13 cellular contexts compared by ENCODE assay signal in the genomic region with DNA sequence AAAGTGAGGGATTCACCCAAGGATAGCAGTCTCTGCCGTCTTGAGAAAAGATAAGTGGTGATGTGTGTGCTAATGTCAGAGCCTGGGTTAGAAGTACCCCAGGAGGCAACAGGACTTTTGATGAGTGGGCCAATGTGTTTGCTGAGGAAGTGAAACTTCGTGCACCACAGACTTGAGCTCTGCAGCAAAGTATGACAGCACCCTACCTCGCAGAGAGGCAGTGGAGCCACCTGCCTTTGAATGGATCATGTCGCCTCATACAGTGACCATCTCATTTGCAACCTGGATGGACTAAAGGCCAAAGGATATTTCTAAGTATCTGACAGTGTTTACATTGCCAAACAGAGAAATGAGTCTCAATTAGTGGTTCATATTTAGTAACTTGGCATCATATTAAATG.
DNase-seq lines count a peak whose midpoint lies in the region; ATAC-seq and TF ChIP-seq lines count a peak whose summit lies in the region.
"Had no signal": no experiment of that assay in that cellular context is flagged by ENCODE, and none has a peak within 500 bp of the region (broad histone marks: within the 10 kb centered on the region; RNA-seq: fewer than 3 reads in every experiment).

No MANE protein-coding gene starts in this region.

- ATAC-seq in HG02678 (IDR thresholded peaks at IDR 0.05; ENCODE audit: unreplicated experiment) (peak; percentile 92), HG03460 (IDR thresholded peaks at IDR 0.05; ENCODE audit: unreplicated experiment) (peak; percentile 94), body of pancreas (no peak)
- ATAC-seq: activated T-cell treated with anti-CD3 and anti-CD28 coated beads, Interleukin-2, amount 50 U/mL, for 72 hours had no signal

- WGBS in body of pancreas, 2 donors: 70 to 80% methylated on average over 4 of the region's 4 CpGs

- H3K9me3 ChIP-seq in body of pancreas: peaks cover 0 to 5% (median 0%) of the 10 kb centered on the region in 3 donors
- H3K9me3 ChIP-seq: right atrium auricular region, transverse colon had no signal

- H3K27me3 ChIP-seq in body of pancreas: no peaks in the 10 kb centered on the region
- H3K27me3 ChIP-seq: right atrium auricular region, transverse colon had no signal

- TF ChIP-seq CTCF in body of pancreas (IDR thresholded peaks at IDR 0.05): no peak

- H3K36me3 ChIP-seq in body of pancreas (replicated peaks in 1 of 2; ENCODE audit: insufficient read depth in 1 of 2, low read depth in 2 of 2): no peaks in the 10 kb centered on the region
- H3K36me3 ChIP-seq: right atrium auricular region, transverse colon had no signal

- H3K4me1 ChIP-seq in body of pancreas: no peaks in the 10 kb centered on the region
- H3K4me1 ChIP-seq: right atrium auricular region, transverse colon had no signal

- H3K4me3 ChIP-seq in body of pancreas: no peak overlapping the region
- H3K4me3 ChIP-seq: right atrium auricular region, transverse colon had no signal

- TF ChIP-seq POLR2A in body of pancreas (IDR thresholded peaks at IDR 0.05): no peak

- intact Hi-C loops in body of pancreas (cut with DNase I): no loop called here

- peak; percentile 11 for DNase-seq in SIG-M5 treated with dmso at 0.1 percent for 504 hours (lab: John Stamatoyannopoulos, UW; ENCODE audit: unreplicated experiment)
- DNase-seq in SIG-M5 (lab: John Stamatoyannopoulos, UW): no peak
- DNase-seq in amniotic stem cell (lab: John Stamatoyannopoulos, UW): no peak
- DNase-seq in HCEC 1CT: no peak
- DNase-seq in activated CD4-positive, alpha-beta T cell treated with anti-CD3 and anti-CD28 coated beads, Interleukin-2, amount 50 U/mL, for 4 hours: no peak
- no peak for DNase-seq in body of pancreas
- DNase-seq: activated T-cell treated with anti-CD3 and anti-CD28 coated beads, Interleukin-2, amount 50 U/mL, for 72 hours; DMS53; IMR-90; transverse colon had no signal

- no peak overlapping the region for H3K27ac ChIP-seq in body of pancreas
- H3K27ac ChIP-seq: right atrium auricular region, transverse colon had no signal
